ENCODE assay signal across 1 cellular context in the genomic region with DNA sequence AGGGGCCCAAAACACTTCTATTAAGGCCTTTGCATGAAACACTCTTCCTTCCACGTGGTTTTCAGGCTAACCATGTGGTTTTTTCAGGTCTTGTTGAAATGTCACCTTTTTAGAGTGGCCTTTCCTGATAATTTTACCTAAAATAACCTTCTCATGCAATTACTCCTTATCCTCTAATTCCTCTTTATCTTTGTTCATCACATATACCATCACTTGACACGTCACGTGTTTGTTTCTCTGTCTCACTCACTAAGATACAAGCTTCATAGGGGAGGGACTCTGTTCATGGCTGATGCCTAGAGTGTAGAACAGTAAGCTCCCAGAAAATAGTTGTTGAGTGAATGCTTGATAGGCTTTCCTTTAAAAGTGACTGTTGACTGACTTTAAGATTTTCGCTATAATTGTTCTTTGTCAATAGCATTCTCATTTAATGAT.
TF ChIP-seq lines count a peak whose summit lies in the region.

No MANE protein-coding gene starts in this region.

TF ChIP-seq in K562, 482 proteins besides CTCF, POLR2A, EP300 and RAD21 (continued from another document and continues in another):
- TF ChIP-seq, protein P1, sequence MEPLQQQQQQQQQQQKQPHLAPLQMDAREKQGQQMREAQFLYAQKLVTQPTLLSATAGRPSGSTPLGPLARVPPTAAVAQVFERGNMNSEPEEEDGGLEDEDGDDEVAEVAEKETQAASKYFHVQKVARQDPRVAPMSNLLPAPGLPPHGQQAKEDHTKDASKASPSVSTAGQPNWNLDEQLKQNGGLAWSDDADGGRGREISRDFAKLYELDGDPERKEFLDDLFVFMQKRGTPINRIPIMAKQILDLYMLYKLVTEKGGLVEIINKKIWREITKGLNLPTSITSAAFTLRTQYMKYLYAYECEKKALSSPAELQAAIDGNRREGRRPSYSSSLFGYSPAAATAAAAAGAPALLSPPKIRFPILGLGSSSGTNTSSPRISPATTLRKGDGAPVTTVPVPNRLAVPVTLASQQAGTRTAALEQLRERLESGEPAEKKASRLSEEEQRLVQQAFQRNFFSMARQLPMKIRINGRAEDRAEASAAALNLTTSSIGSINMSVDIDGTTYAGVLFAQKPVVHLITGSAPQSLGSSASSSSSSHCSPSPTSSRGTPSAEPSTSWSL (CRISPR knock-in tag; IDR thresholded peaks at IDR 0.05; ENCODE audit: borderline replicate concordance): no peak
- peak; percentile 75 for TF ChIP-seq BHLHE40 (IDR thresholded peaks at IDR 0.05; ENCODE audit: low read length)
- peak; percentile 42 for TF ChIP-seq NCOR1 (IDR thresholded peaks at IDR 0.05)
- no peak for TF ChIP-seq ZNF507 (tag; conservative IDR thresholded peaks at IDR 0.05)
- TF ChIP-seq ZNF586 (CRISPR knock-in tag; conservative IDR thresholded peaks at IDR 0.05): no peak
- TF ChIP-seq FOXJ2 (tag; IDR thresholded peaks at IDR 0.05): peak; percentile 96
- TF ChIP-seq FOSL1 (tag; conservative IDR thresholded peaks at IDR 0.05): 0 out of 2 replicates have a peak, but pooled peaks have one; percentile 32
- no peak for TF ChIP-seq HEY1 (CRISPR knock-in tag; IDR thresholded peaks at IDR 0.05; ENCODE audit: borderline replicate concordance)
- TF ChIP-seq ELF2 (CRISPR knock-in tag; IDR thresholded peaks at IDR 0.05): no peak
- TF ChIP-seq HIVEP1 (CRISPR knock-in tag; IDR thresholded peaks at IDR 0.05): no peak
- TF ChIP-seq L3MBTL2 (IDR thresholded peaks at IDR 0.05): peak; percentile 85
- peak; percentile 61 for TF ChIP-seq SMARCA4 (IDR thresholded peaks at IDR 0.05)
- TF ChIP-seq DACH1 (IDR thresholded peaks at IDR 0.05; ENCODE audit: partially characterized antibody): peak; percentile 76
- TF ChIP-seq FOXM1 (IDR thresholded peaks at IDR 0.05; ENCODE audit: low read depth): peak; percentile 39; the same call in 1 of the 2 replicates
- TF ChIP-seq FOXM1 (CRISPR knock-in tag; IDR thresholded peaks at IDR 0.05; ENCODE audit: low read depth): no peak
- TF ChIP-seq MEF2A (IDR thresholded peaks at IDR 0.05; ENCODE audit: control insufficient read depth, low read depth, low read length): 0 out of 2 replicates have a peak, but pooled peaks have one; percentile 31
- TF ChIP-seq, protein P2, sequence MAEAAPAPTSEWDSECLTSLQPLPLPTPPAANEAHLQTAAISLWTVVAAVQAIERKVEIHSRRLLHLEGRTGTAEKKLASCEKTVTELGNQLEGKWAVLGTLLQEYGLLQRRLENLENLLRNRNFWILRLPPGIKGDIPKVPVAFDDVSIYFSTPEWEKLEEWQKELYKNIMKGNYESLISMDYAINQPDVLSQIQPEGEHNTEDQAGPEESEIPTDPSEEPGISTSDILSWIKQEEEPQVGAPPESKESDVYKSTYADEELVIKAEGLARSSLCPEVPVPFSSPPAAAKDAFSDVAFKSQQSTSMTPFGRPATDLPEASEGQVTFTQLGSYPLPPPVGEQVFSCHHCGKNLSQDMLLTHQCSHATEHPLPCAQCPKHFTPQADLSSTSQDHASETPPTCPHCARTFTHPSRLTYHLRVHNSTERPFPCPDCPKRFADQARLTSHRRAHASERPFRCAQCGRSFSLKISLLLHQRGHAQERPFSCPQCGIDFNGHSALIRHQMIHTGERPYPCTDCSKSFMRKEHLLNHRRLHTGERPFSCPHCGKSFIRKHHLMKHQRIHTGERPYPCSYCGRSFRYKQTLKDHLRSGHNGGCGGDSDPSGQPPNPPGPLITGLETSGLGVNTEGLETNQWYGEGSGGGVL (CRISPR knock-in tag; IDR thresholded peaks at IDR 0.05): no peak
- TF ChIP-seq, protein P3, sequence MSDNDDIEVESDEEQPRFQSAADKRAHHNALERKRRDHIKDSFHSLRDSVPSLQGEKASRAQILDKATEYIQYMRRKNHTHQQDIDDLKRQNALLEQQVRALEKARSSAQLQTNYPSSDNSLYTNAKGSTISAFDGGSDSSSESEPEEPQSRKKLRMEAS (CRISPR knock-in tag; IDR thresholded peaks at IDR 0.05): no peak
- no peak for TF ChIP-seq ZNF146 (CRISPR knock-in tag; IDR thresholded peaks at IDR 0.05; ENCODE audit: unreplicated experiment)
- TF ChIP-seq NFXL1 (CRISPR knock-in tag; IDR thresholded peaks at IDR 0.05): no peak
- no peak for TF ChIP-seq NR2C2 (CRISPR knock-in tag; IDR thresholded peaks at IDR 0.05)
- no peak for TF ChIP-seq NR2C2 (tag; IDR thresholded peaks at IDR 0.05)
- TF ChIP-seq, protein P4, sequence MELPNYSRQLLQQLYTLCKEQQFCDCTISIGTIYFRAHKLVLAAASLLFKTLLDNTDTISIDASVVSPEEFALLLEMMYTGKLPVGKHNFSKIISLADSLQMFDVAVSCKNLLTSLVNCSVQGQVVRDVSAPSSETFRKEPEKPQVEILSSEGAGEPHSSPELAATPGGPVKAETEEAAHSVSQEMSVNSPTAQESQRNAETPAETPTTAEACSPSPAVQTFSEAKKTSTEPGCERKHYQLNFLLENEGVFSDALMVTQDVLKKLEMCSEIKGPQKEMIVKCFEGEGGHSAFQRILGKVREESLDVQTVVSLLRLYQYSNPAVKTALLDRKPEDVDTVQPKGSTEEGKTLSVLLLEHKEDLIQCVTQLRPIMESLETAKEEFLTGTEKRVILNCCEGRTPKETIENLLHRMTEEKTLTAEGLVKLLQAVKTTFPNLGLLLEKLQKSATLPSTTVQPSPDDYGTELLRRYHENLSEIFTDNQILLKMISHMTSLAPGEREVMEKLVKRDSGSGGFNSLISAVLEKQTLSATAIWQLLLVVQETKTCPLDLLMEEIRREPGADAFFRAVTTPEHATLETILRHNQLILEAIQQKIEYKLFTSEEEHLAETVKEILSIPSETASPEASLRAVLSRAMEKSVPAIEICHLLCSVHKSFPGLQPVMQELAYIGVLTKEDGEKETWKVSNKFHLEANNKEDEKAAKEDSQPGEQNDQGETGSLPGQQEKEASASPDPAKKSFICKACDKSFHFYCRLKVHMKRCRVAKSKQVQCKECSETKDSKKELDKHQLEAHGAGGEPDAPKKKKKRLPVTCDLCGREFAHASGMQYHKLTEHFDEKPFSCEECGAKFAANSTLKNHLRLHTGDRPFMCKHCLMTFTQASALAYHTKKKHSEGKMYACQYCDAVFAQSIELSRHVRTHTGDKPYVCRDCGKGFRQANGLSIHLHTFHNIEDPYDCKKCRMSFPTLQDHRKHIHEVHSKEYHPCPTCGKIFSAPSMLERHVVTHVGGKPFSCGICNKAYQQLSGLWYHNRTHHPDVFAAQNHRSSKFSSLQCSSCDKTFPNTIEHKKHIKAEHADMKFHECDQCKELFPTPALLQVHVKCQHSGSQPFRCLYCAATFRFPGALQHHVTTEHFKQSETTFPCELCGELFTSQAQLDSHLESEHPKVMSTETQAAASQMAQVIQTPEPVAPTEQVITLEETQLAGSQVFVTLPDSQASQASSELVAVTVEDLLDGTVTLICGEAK (IDR thresholded peaks at IDR 0.05): 0 out of 2 replicates have a peak, but pooled peaks have one; percentile 33
- TF ChIP-seq, protein P4 (CRISPR knock-in tag; IDR thresholded peaks at IDR 0.05): no peak
- TF ChIP-seq SOX6 (IDR thresholded peaks at IDR 0.05): peak; percentile 76; the same call in 1 of the 2 replicates
- TF ChIP-seq SAP30 (IDR thresholded peaks at IDR 0.05; ENCODE audit: borderline replicate concordance, insufficient read depth, low read depth, low read length, poor library complexity, severe bottlenecking): peak; percentile 83
- TF ChIP-seq BRD9 (IDR thresholded peaks at IDR 0.05; ENCODE audit: low read depth, partially characterized antibody): no peak
- TF ChIP-seq MXI1 (IDR thresholded peaks at IDR 0.05; ENCODE audit: low read depth, low read length): peak; percentile 84
- peak; percentile 23; the same call in 1 of the 2 replicates for TF ChIP-seq TAL1 (IDR thresholded peaks at IDR 0.05)
- TF ChIP-seq CSDE1 (IDR thresholded peaks at IDR 0.05): no peak
- TF ChIP-seq ZNF589 (CRISPR knock-in tag; IDR thresholded peaks at IDR 0.05; ENCODE audit: low read depth): 0 out of 2 replicates have a peak, but pooled peaks have one; percentile 58
- TF ChIP-seq, protein P5, sequence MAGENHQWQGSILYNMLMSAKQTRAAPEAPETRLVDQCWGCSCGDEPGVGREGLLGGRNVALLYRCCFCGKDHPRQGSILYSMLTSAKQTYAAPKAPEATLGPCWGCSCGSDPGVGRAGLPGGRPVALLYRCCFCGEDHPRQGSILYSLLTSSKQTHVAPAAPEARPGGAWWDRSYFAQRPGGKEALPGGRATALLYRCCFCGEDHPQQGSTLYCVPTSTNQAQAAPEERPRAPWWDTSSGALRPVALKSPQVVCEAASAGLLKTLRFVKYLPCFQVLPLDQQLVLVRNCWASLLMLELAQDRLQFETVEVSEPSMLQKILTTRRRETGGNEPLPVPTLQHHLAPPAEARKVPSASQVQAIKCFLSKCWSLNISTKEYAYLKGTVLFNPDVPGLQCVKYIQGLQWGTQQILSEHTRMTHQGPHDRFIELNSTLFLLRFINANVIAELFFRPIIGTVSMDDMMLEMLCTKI (IDR thresholded peaks at IDR 0.05; ENCODE audit: partially characterized antibody): no peak
- peak; percentile 5 for TF ChIP-seq SMAD1 (IDR thresholded peaks at IDR 0.05; ENCODE audit: low read depth, low read length, partially characterized antibody)
- no peak for TF ChIP-seq ZKSCAN8 (CRISPR knock-in tag; IDR thresholded peaks at IDR 0.05)
- TF ChIP-seq, protein P6, sequence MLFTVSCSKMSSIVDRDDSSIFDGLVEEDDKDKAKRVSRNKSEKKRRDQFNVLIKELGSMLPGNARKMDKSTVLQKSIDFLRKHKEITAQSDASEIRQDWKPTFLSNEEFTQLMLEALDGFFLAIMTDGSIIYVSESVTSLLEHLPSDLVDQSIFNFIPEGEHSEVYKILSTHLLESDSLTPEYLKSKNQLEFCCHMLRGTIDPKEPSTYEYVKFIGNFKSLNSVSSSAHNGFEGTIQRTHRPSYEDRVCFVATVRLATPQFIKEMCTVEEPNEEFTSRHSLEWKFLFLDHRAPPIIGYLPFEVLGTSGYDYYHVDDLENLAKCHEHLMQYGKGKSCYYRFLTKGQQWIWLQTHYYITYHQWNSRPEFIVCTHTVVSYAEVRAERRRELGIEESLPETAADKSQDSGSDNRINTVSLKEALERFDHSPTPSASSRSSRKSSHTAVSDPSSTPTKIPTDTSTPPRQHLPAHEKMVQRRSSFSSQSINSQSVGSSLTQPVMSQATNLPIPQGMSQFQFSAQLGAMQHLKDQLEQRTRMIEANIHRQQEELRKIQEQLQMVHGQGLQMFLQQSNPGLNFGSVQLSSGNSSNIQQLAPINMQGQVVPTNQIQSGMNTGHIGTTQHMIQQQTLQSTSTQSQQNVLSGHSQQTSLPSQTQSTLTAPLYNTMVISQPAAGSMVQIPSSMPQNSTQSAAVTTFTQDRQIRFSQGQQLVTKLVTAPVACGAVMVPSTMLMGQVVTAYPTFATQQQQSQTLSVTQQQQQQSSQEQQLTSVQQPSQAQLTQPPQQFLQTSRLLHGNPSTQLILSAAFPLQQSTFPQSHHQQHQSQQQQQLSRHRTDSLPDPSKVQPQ (CRISPR knock-in tag; IDR thresholded peaks at IDR 0.05; ENCODE audit: borderline replicate concordance): peak; percentile 66; the same call in 1 of the 2 replicates
- peak; percentile 46; the same call in 1 of the 2 replicates for TF ChIP-seq JUN (IDR thresholded peaks at IDR 0.05; ENCODE audit: borderline replicate concordance, low read depth, low read length)
- no peak for TF ChIP-seq JUN (CRISPR knock-in tag; IDR thresholded peaks at IDR 0.05; ENCODE audit: borderline replicate concordance)
- TF ChIP-seq, protein P7, sequence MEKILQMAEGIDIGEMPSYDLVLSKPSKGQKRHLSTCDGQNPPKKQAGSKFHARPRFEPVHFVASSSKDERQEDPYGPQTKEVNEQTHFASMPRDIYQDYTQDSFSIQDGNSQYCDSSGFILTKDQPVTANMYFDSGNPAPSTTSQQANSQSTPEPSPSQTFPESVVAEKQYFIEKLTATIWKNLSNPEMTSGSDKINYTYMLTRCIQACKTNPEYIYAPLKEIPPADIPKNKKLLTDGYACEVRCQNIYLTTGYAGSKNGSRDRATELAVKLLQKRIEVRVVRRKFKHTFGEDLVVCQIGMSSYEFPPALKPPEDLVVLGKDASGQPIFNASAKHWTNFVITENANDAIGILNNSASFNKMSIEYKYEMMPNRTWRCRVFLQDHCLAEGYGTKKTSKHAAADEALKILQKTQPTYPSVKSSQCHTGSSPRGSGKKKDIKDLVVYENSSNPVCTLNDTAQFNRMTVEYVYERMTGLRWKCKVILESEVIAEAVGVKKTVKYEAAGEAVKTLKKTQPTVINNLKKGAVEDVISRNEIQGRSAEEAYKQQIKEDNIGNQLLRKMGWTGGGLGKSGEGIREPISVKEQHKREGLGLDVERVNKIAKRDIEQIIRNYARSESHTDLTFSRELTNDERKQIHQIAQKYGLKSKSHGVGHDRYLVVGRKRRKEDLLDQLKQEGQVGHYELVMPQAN (IDR thresholded peaks at IDR 0.05; ENCODE audit: borderline replicate concordance): peak; percentile 96
- TF ChIP-seq MTA1 (IDR thresholded peaks at IDR 0.05; ENCODE audit: borderline replicate concordance): peak; percentile 47; the same call in 1 of the 2 replicates
- TF ChIP-seq ZNF175 (CRISPR knock-in tag; IDR thresholded peaks at IDR 0.05; ENCODE audit: low read depth): no peak; the same call in 1 of the 2 replicates
- no peak for TF ChIP-seq TAF7 (tag; IDR thresholded peaks at IDR 0.05)
